ENCODE assay signal across 11 cellular contexts in the genomic region with DNA sequence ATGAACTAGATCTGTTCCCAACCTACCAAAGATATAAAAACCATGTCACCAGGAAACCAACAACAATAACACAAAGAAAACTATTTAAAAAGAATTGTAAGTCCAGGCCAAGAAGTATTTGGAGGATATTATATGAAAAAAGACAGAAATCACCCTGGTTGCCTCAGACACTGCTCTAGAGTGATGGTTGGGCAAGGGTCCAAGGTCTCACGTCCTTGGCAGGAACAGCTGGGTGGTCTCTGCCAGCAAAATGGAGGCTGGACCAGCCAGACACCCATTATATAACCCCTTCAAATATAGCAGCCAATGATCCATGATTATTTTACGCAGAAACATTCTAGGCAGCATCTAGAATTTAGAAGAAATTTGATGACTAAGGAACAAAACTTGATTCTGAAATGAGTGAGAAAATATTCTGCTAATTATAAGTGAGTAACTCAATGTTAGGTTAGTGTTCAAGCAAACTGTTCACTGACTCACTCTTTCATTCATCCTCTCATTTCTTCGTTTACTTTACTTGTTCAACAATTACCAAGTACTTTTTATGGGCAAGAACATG.
"Had no signal": no experiment of that assay in that cellular context is flagged by ENCODE, and none has a peak within 500 bp of the region (broad histone marks: within the 10 kb centered on the region; RNA-seq: fewer than 3 reads in every experiment).

No MANE protein-coding gene starts in this region.

- H3K9me3 ChIP-seq: psoas muscle had no signal

- H3K27ac ChIP-seq: psoas muscle, skin epidermis had no signal

- H3K4me1 ChIP-seq: psoas muscle had no signal

- ATAC-seq: activated CD4-positive, alpha-beta T cell treated with anti-CD3 and anti-CD28 coated beads for 36 hours; activated CD8-positive, alpha-beta T cell treated with anti-CD3 and anti-CD28 coated beads, Interleukin-2, amount 10 ng/mL, durations not matched to agents 7 days and 5 days; activated naive CD8-positive, alpha-beta T cell treated with anti-CD3 and anti-CD28 coated beads, Interleukin-2, amount 50 U/mL, for 24 hours; effector memory CD8-positive, alpha-beta T cell; left colon had no signal

- DNase-seq: activated CD4-positive, alpha-beta T cell treated with anti-CD3 and anti-CD28 coated beads for 36 hours; activated CD8-positive, alpha-beta T cell treated with anti-CD3 and anti-CD28 coated beads, Interleukin-2, amount 10 ng/mL, durations not matched to agents 7 days and 5 days; activated naive CD4-positive, alpha-beta T cell treated with Interleukin-2 at 50 U/mL for 16 hours; activated naive CD8-positive, alpha-beta T cell treated with anti-CD3 and anti-CD28 coated beads, Interleukin-2, amount 50 U/mL, for 24 hours; central memory CD4-positive, alpha-beta T cell; effector memory CD8-positive, alpha-beta T cell; left colon; psoas muscle; stimulated activated CD4-positive, alpha-beta T cell treated with anti-CD3 and anti-CD28 coated beads, Interleukin-4, amount 100 ng/mL, for 4 hours; T-helper 9 cell had no signal

- H3K4me3 ChIP-seq: psoas muscle, skin epidermis had no signal
